ENCODE assay signal across 7 cellular contexts in genomic region chr17:82098169-82098938, GRCh38.
DNase-seq lines count a peak whose midpoint lies in the region; ATAC-seq lines count a peak whose summit lies in the region.

Gene FASN, minus strand, starts transcription at chr17:82098236. Its CDS starts 1,791 bp downstream, at chr17:82096445.

- peak; percentile 43 for ATAC-seq in GM18499 (IDR thresholded peaks at IDR 0.05; ENCODE audit: insufficient read depth, unreplicated experiment)
- ATAC-seq in HG02943 (IDR thresholded peaks at IDR 0.05; ENCODE audit: low read depth, unreplicated experiment): peak; percentile 62

- DNase-seq in NCI-H187 (lab: John Stamatoyannopoulos, UW) (peak; percentile 84 to 89), T-helper 2 cell (peak; percentile 84 to 96 (median 87)), anterior cingulate cortex (lab: John Stamatoyannopoulos, UW) (peak; percentile 48 to 95 (median 90)), hepatic stellate cell (ENCODE audit: low spot score) (peak; percentile 100), retina (peak; percentile 95)

Comparison
In these comparisons a context has a peak if more than half of its experiments do, and no peak if none do; other contexts are left out.
1. Peak in every context shown above with its lines: DNase-seq and ATAC-seq.